Comparison of ENCODE assay signal across 8 cellular contexts in the genomic region with DNA sequence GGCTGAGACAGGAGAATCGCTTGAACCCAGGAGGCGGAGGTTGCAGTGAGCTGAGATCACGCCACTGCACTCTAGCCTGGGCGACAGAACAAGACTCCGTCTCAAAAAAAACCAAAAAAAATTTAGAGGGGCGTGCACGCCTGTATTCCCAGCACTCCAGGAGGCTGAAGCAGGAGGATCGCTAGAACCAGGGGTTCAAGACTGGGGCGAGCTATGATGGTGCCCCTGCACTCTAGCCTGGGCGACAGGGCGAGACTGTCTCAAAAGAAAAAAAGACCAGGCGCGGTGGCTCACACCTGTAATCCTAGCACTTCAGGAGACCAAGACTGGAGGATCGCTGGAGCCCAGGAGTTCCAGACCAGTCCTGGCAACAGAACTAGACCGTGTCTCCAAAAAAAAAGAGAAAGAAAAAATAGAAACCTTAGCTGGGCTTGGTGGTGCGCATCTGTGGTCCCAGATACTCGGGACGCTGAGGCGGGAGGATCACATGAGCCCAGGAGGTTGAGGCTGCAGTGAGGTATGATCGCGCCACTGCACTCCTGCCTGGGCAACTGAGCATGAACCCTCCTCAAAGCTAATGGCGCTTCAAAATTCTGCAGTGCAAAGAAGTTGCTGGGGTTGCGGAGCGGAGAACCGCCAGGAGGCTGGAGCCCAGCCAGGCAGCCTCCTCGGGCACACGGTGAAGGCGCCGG. TPM values are rescaled to one million over a fixed set of nuclear protein-coding genes. Genes with fewer than 3 reads are reported as not detected.
A peak's percentile ranks its signal among the peaks of the same experiment; 100 is the strongest.
DNase-seq lines count a peak whose midpoint lies in the region; ATAC-seq and TF ChIP-seq lines count a peak whose summit lies in the region.

No MANE protein-coding gene starts in this region.

- H3K27ac ChIP-seq in right cardiac atrium (ENCODE audit: low read length) (peak overlapping the region; percentile 99), skin epidermis (peak overlapping the region; percentile 81 to 99 (median 95))

- ATAC-seq in activated B cell treated with CpG ODN at 0.5 μM for 24 hours (ENCODE audit: low read depth) (no peak), right cardiac atrium (peak; percentile 19 to 29), GM18867 (IDR thresholded peaks at IDR 0.05; ENCODE audit: unreplicated experiment) (no peak)

- DNase-seq in GM06990 (ENCODE audit: extremely low read depth, insufficient read length) (no peak), HFFc6 (no peak), activated B cell treated with CpG ODN at 0.5 μM for 24 hours (no peak), right cardiac atrium (no peak), HT-29 (ENCODE audit: low spot score) (no peak)
- DNase-seq in stimulated activated CD4-positive, alpha-beta T cell treated with anti-CD3 and anti-CD28 coated beads, Interleukin-1b, Interleukin-23, amount 100 ng/mL, for 48 hours, result no peak

- H3K27ac Mint-ChIP-seq in HFFc6 (peak overlapping the region; percentile 99), activated B cell treated with CpG ODN at 0.5 μM for 24 hours (peak overlapping the region; percentile 100)

- WGBS in right cardiac atrium, result 19% methylated on average over 29 of the region's 29 CpGs

- peak overlapping the region; percentile 99 for H3K4me3 Mint-ChIP-seq in HFFc6
- peak overlapping the region; percentile 100 for H3K4me3 Mint-ChIP-seq in activated B cell treated with CpG ODN at 0.5 μM for 24 hours

- CTCF ChIA-PET in activated B cell treated with CpG ODN at 0.5 μM for 24 hours (lab: Charles Lee), result interaction anchor here (0.6 to 1.2 kb wide), 4 partner anchors 12 to 324 kb away, joined by 3 read pairs; no protein-coding TSS in a partner anchor

- POLR2A ChIA-PET in activated B cell treated with CpG ODN at 0.5 μM for 24 hours (lab: Charles Lee), result interaction anchor here (0.5 to 2.9 kb wide), 18 partner anchors 23 to 310 kb away, joined by 3 to 49 read pairs (median 4); partner anchors contain the start of genes AP4M1, COPS6, GPC2 and LAMTOR4

- H3K4me1 Mint-ChIP-seq in HFFc6 (ENCODE audit: low read depth) (peaks cover 9% of the 10 kb centered on the region), activated B cell treated with CpG ODN at 0.5 μM for 24 hours (peaks cover 39% of the 10 kb centered on the region)

- H3K4me1 ChIP-seq in right cardiac atrium (ENCODE audit: control insufficient read depth, insufficient read depth, low read length), result no peaks in the 10 kb centered on the region

- H3K27me3 Mint-ChIP-seq in HFFc6 (ENCODE audit: insufficient read depth) (peaks cover 6% of the 10 kb centered on the region), activated B cell treated with CpG ODN at 0.5 μM for 24 hours (no peaks in the 10 kb centered on the region)

- no peaks in the 10 kb centered on the region for H3K27me3 ChIP-seq in GM06990 (replicated peaks; ENCODE audit: control insufficient read depth, insufficient read depth, low read length)
- H3K27me3 ChIP-seq in right cardiac atrium (ENCODE audit: control insufficient read depth, insufficient read depth), result no peaks in the 10 kb centered on the region

- H3K9me3 Mint-ChIP-seq in HFFc6, result no peaks in the 10 kb centered on the region
- no peaks in the 10 kb centered on the region for H3K9me3 Mint-ChIP-seq in activated B cell treated with CpG ODN at 0.5 μM for 24 hours

- peaks cover 8% of the 10 kb centered on the region; the same call in 1 of the 2 replicates for H3K36me3 Mint-ChIP-seq in HFFc6 (ENCODE audit: low read depth)
- peaks cover 10% of the 10 kb centered on the region for H3K36me3 Mint-ChIP-seq in activated B cell treated with CpG ODN at 0.5 μM for 24 hours (ENCODE audit: low read depth)

- TF ChIP-seq CTCF in GM06990 (IDR thresholded peaks at IDR 0.05; ENCODE audit: insufficient read depth, low read length, poor library complexity, severe bottlenecking) (peak; percentile 2), HFFc6 (IDR thresholded peaks at IDR 0.05) (no peak), activated B cell treated with CpG ODN at 0.5 μM for 24 hours (IDR thresholded peaks at IDR 0.05) (no peak)

- intact Hi-C loops in activated B cell treated with CpG ODN at 0.5 μM for 24 hours (cut with micrococcal nuclease), result loop anchor here (2.0 kb wide), 2 partner anchors 208 to 302 kb away; partner anchors contain the start of genes MEPCE, TRIM4 and ZCWPW1
- intact Hi-C loops in right cardiac atrium (cut with DNase I), result loop anchor here in 1 of 4 donors (5.0 kb wide), 1 partner anchor 134 kb away; no protein-coding TSS in a partner anchor

- H3K9me3 ChIP-seq in right cardiac atrium (ENCODE audit: control insufficient read depth, low read length), result no peaks in the 10 kb centered on the region

- no peaks in the 10 kb centered on the region; the same call in 1 of the 2 replicates for H3K36me3 ChIP-seq in GM06990 (ENCODE audit: control insufficient read depth, insufficient read depth, low read length)

- H3K4me3 ChIP-seq in GM06990 (replicated peaks; ENCODE audit: low read depth, low read length), result peak overlapping the region; percentile 87
- peak overlapping the region; percentile 84 for H3K4me3 ChIP-seq in right cardiac atrium (ENCODE audit: low read length)
- H3K4me3 ChIP-seq in skin epidermis, result peak overlapping the region; percentile 60 to 93 (median 73)

RNA-seq across cellular contexts. Expression of gene MBLAC1, which starts 0.4 kb away (rescaled TPM):
- 1 to 10 TPM; 2.3 to 3.0 (median 2.5) TPM for total RNA-seq in HFFc6 (2021; fragmentation: NEBNext Ultra II Directional; extraction: Animal tissue kit (Norgen Biotek cat#: 25700))
- 1.9 and 2.2 TPM in 2 replicates for total RNA-seq in activated B cell treated with CpG ODN at 0.5 μM for 24 hours
- total RNA-seq in right cardiac atrium, result 1 to 10 TPM; 3.0 to 4.4 (median 3.5) TPM
- 4.6 TPM for polyA plus RNA-seq in right cardiac atrium
- total RNA-seq in HT-29 (2014; rRNA removed; shearing (Covaris generic)), result 1.3 and 2.9 TPM in 2 replicates

RNA-seq across cellular contexts. Expression of gene CNPY4, which starts 7.0 kb away (rescaled TPM):
- 10 to 100 TPM; 24.4 to 32.4 (median 26.3) TPM for total RNA-seq in HFFc6 (2021; fragmentation: NEBNext Ultra II Directional; extraction: Animal tissue kit (Norgen Biotek cat#: 25700))
- total RNA-seq in activated B cell treated with CpG ODN at 0.5 μM for 24 hours (7.1 and 8.6 TPM in 2 replicates), right cardiac atrium (10 to 100 TPM in 3 of 4 donors, 1 to 10 TPM in 1; 9.1 to 14.7 (median 12.1) TPM)
- polyA plus RNA-seq in right cardiac atrium, result 13.9 TPM
- 2.7 and 5.5 TPM in 2 replicates for total RNA-seq in HT-29 (2014; rRNA removed; shearing (Covaris generic))

RNA-seq across cellular contexts. Expression of gene TAF6, which starts 7.2 kb away (rescaled TPM):
- 10 to 100 TPM; 66.4 to 78.6 (median 77.4) TPM for total RNA-seq in HFFc6 (2021; fragmentation: NEBNext Ultra II Directional; extraction: Animal tissue kit (Norgen Biotek cat#: 25700))
- total RNA-seq in activated B cell treated with CpG ODN at 0.5 μM for 24 hours, result 42.6 and 54.9 TPM in 2 replicates
- 10 to 100 TPM; 29.7 to 37.7 (median 32.9) TPM for total RNA-seq in right cardiac atrium
- 33.9 TPM for polyA plus RNA-seq in right cardiac atrium
- 45.0 and 65.5 TPM in 2 replicates for total RNA-seq in HT-29 (2014; rRNA removed; shearing (Covaris generic))

RNA-seq across cellular contexts. Expression of gene LAMTOR4, which starts 22.3 kb away (rescaled TPM):
- 100 to 1,000 TPM in 5 of 6 experiments, 10 to 100 TPM in 1; 99.5 to 137 (median 110) TPM for total RNA-seq in HFFc6 (2021; fragmentation: NEBNext Ultra II Directional; extraction: Animal tissue kit (Norgen Biotek cat#: 25700))
- 151 and 161 TPM in 2 replicates for total RNA-seq in activated B cell treated with CpG ODN at 0.5 μM for 24 hours
- 100 to 1,000 TPM in 2 of 4 donors, 10 to 100 TPM in 2; 88.7 to 118 (median 108) TPM for total RNA-seq in right cardiac atrium
- 193 TPM for polyA plus RNA-seq in right cardiac atrium
- 310 and 344 TPM in 2 replicates for total RNA-seq in HT-29 (2014; rRNA removed; shearing (Covaris generic))

RNA-seq across cellular contexts. Expression of gene AP4M1, which starts 24.9 kb away (rescaled TPM):
- 10 to 100 TPM; 20.2 to 24.5 (median 21.9) TPM for total RNA-seq in HFFc6 (2021; fragmentation: NEBNext Ultra II Directional; extraction: Animal tissue kit (Norgen Biotek cat#: 25700))
- total RNA-seq in activated B cell treated with CpG ODN at 0.5 μM for 24 hours, result 11.1 and 12.5 TPM in 2 replicates
- 10 to 100 TPM; 10.1 to 15.4 (median 14.0) TPM for total RNA-seq in right cardiac atrium
- 10.7 TPM for polyA plus RNA-seq in right cardiac atrium
- total RNA-seq in HT-29 (2014; rRNA removed; shearing (Covaris generic)), result 36.8 and 38.1 TPM in 2 replicates

Comparison
In these comparisons a context has a peak if more than half of its experiments do, and no peak if none do; other contexts are left out.
1. ATAC-seq: peak in right cardiac atrium (2 of 2); none in activated B cell treated with CpG ODN at 0.5 μM for 24 hours (single experiment) and GM18867 (single experiment).
2. Peak in every context shown above with its lines, with median percentiles within 50 percentile points of each other: H3K4me3 ChIP-seq.